In the genomic region with DNA sequence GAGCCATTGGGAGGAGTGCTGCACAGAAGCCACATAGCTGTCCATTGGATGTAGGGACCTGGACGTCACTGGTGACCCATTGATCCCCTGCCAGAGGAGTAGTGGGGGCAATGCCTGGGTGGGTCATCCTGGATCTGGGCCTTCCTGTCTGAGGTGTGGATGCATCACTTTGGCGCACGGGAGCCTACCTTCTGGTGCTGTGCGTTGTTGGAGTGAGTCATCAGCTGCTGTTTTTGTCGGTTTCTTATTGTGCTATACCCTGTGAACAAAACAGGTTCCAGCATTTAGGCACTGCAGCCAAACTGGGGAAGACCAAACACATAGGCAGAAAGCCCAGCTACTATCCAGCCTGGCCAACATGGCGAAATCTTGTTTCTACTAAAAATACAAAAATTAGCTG, we compare ENCODE assay signal across 23 cellular contexts. TPM values are rescaled to one million over a fixed set of nuclear protein-coding genes. Genes with fewer than 3 reads are reported as not detected.
DNase-seq lines count a peak whose midpoint lies in the region; ATAC-seq and TF ChIP-seq lines count a peak whose summit lies in the region.
"Had no signal": no experiment of that assay in that cellular context is flagged by ENCODE, and none has a peak within 500 bp of the region (broad histone marks: within the 10 kb centered on the region; RNA-seq: fewer than 3 reads in every experiment).

No MANE protein-coding gene starts in this region.

- no peaks in the 10 kb centered on the region for H3K27me3 ChIP-seq in foreskin keratinocyte
- H3K27me3 ChIP-seq: Peyer's patch, SJSA1 had no signal

- H3K4me1 ChIP-seq in foreskin keratinocyte, result peaks cover 5% of the 10 kb centered on the region

- H3K36me3 Mint-ChIP-seq in activated CD8-positive, alpha-beta memory T cell treated with anti-CD3 and anti-CD28 coated beads, Interleukin-2, amount 10 ng/mL, durations not matched to agents 7 days and 5 days, result peaks cover 11% of the 10 kb centered on the region
- H3K36me3 Mint-ChIP-seq in stimulated activated effector memory CD8-positive, alpha-beta T cell treated with anti-CD3 and anti-CD28 coated beads, Interleukin-12 subunit alpha, Interleukin-12 subunit beta, amount 100 ng/mL, for 72 hours, result peaks cover 59% of the 10 kb centered on the region
- H3K36me3 Mint-ChIP-seq in immature natural killer cell (peaks cover 0 to 9% (median 4%) of the 10 kb centered on the region in 3 donors), mesothelial cell of epicardium (peaks cover 21% of the 10 kb centered on the region)

- no peak for DNase-seq in activated CD8-positive, alpha-beta memory T cell treated with anti-CD3 and anti-CD28 coated beads, Interleukin-2, amount 10 ng/mL, durations not matched to agents 7 days and 5 days
- DNase-seq in activated CD8-positive, alpha-beta memory T cell treated with anti-CD3 and anti-CD28 coated beads for 24 hours, result no peak
- peak; percentile 19 for DNase-seq in astrocyte of the hippocampus (ENCODE audit: low read depth, low spot score)
- DNase-seq in foreskin keratinocyte, result peak in 1 of 2 donors; percentile 38
- no peak for DNase-seq in stimulated activated effector memory CD8-positive, alpha-beta T cell treated with anti-CD3 and anti-CD28 coated beads, Interleukin-12 subunit alpha, Interleukin-12 subunit beta, amount 100 ng/mL, for 72 hours (ENCODE audit: low spot score in 2 of 2)
- DNase-seq in immature natural killer cell, result no peak
- DNase-seq in mesothelial cell of epicardium (ENCODE audit: low spot score in 2 of 2, unreplicated experiment in 2 of 2), result no peak
- DNase-seq: 8988T; AML-193; C1 segment of cervical spinal cord; CD8-positive, alpha-beta memory T cell; GDM1; HCEC 1CT; NCI-H1694 treated with DMSO at 0.1 percent for 48 hours; NCI-H2081 treated with DMSO at 0.1 percent for 48 hours; NCI-H2171 treated with DMSO at 0.1 percent for 48 hours; NCI-H524 treated with DMSO at 0.1 percent for 48 hours; NCI-H82; Peyer's patch had no signal

- no peaks in the 10 kb centered on the region for H3K27me3 Mint-ChIP-seq in activated CD8-positive, alpha-beta memory T cell treated with anti-CD3 and anti-CD28 coated beads, Interleukin-2, amount 10 ng/mL, durations not matched to agents 7 days and 5 days
- peaks cover 0 to 11% (median 5%) of the 10 kb centered on the region in 3 donors for H3K27me3 Mint-ChIP-seq in immature natural killer cell (ENCODE audit: low read depth in 3 of 3)
- no peaks in the 10 kb centered on the region for H3K27me3 Mint-ChIP-seq in mesothelial cell of epicardium (ENCODE audit: low read depth)
- H3K27me3 Mint-ChIP-seq: CD8-positive, alpha-beta memory T cell; IgD-negative memory B cell had no signal

- H3K27ac ChIP-seq in foreskin keratinocyte, result no peak overlapping the region
- H3K27ac ChIP-seq: Peyer's patch, SJSA1 had no signal

- H3K4me1 Mint-ChIP-seq in activated CD8-positive, alpha-beta memory T cell treated with anti-CD3 and anti-CD28 coated beads, Interleukin-2, amount 10 ng/mL, durations not matched to agents 7 days and 5 days, result peaks cover 44% of the 10 kb centered on the region
- peaks cover 51% of the 10 kb centered on the region for H3K4me1 Mint-ChIP-seq in stimulated activated effector memory CD8-positive, alpha-beta T cell treated with anti-CD3 and anti-CD28 coated beads, Interleukin-12 subunit alpha, Interleukin-12 subunit beta, amount 100 ng/mL, for 72 hours
- H3K4me1 Mint-ChIP-seq in immature natural killer cell (peaks cover 27 to 33% of the 10 kb centered on the region in 2 donors), mesothelial cell of epicardium (peaks cover 18% of the 10 kb centered on the region)

- CTCF ChIA-PET in activated CD8-positive, alpha-beta memory T cell treated with anti-CD3 and anti-CD28 coated beads, Interleukin-2, amount 10 ng/mL, durations not matched to agents 7 days and 5 days (lab: Charles Lee), result interaction anchor here (0.7 to 20.9 kb wide), 4 partner anchors 13 to 58 kb away, joined by 3 to 242 read pairs (median 3); a partner anchor contains a TSS

- no peak for ATAC-seq in activated CD8-positive, alpha-beta memory T cell treated with anti-CD3 and anti-CD28 coated beads, Interleukin-2, amount 10 ng/mL, durations not matched to agents 7 days and 5 days
- peak; percentile 15 for ATAC-seq in foreskin keratinocyte
- ATAC-seq in stimulated activated effector memory CD8-positive, alpha-beta T cell treated with anti-CD3 and anti-CD28 coated beads, Interleukin-12 subunit alpha, Interleukin-12 subunit beta, amount 100 ng/mL, for 72 hours, result no peak
- no peak for ATAC-seq in HG03196 (IDR thresholded peaks at IDR 0.05; ENCODE audit: unreplicated experiment)
- ATAC-seq: GM23338 had no signal

- TF ChIP-seq CTCF in foreskin keratinocyte (conservative IDR thresholded peaks at IDR 0.05) (no peak), mesothelial cell of epicardium (IDR thresholded peaks at IDR 0.05; ENCODE audit: unreplicated experiment) (no peak)

- no peak overlapping the region for H3K4me3 Mint-ChIP-seq in activated CD8-positive, alpha-beta memory T cell treated with anti-CD3 and anti-CD28 coated beads, Interleukin-2, amount 10 ng/mL, durations not matched to agents 7 days and 5 days
- no peak overlapping the region for H3K4me3 Mint-ChIP-seq in stimulated activated effector memory CD8-positive, alpha-beta T cell treated with anti-CD3 and anti-CD28 coated beads, Interleukin-12 subunit alpha, Interleukin-12 subunit beta, amount 100 ng/mL, for 72 hours
- H3K4me3 Mint-ChIP-seq in immature natural killer cell (no peak overlapping the region), mesothelial cell of epicardium (no peak overlapping the region)
- H3K4me3 Mint-ChIP-seq: GM23338 had no signal

- H3K9me3 Mint-ChIP-seq in activated CD8-positive, alpha-beta memory T cell treated with anti-CD3 and anti-CD28 coated beads, Interleukin-2, amount 10 ng/mL, durations not matched to agents 7 days and 5 days (ENCODE audit: low read depth), result no peaks in the 10 kb centered on the region
- no peaks in the 10 kb centered on the region for H3K9me3 Mint-ChIP-seq in stimulated activated effector memory CD8-positive, alpha-beta T cell treated with anti-CD3 and anti-CD28 coated beads, Interleukin-12 subunit alpha, Interleukin-12 subunit beta, amount 100 ng/mL, for 72 hours
- no peaks in the 10 kb centered on the region for H3K9me3 Mint-ChIP-seq in immature natural killer cell
- no peaks in the 10 kb centered on the region for H3K9me3 Mint-ChIP-seq in mesothelial cell of epicardium
- H3K9me3 Mint-ChIP-seq: CD8-positive, alpha-beta memory T cell; GM23338; IgD-negative memory B cell had no signal

- peak overlapping the region; percentile 11 for H3K27ac Mint-ChIP-seq in activated CD8-positive, alpha-beta memory T cell treated with anti-CD3 and anti-CD28 coated beads, Interleukin-2, amount 10 ng/mL, durations not matched to agents 7 days and 5 days
- peak overlapping the region; percentile 70 for H3K27ac Mint-ChIP-seq in stimulated activated effector memory CD8-positive, alpha-beta T cell treated with anti-CD3 and anti-CD28 coated beads, Interleukin-12 subunit alpha, Interleukin-12 subunit beta, amount 100 ng/mL, for 72 hours
- H3K27ac Mint-ChIP-seq in immature natural killer cell (peak overlapping the region in 1 of 6 donors; percentile 44), mesothelial cell of epicardium (no peak overlapping the region)
- H3K27ac Mint-ChIP-seq: GM23338 had no signal

RNA-seq across cellular contexts. Expression of a gene that starts 3.2 kb away (rescaled TPM):
- 10 to 100 TPM; 23.5 to 25.0 TPM for total RNA-seq in activated CD8-positive, alpha-beta memory T cell treated with anti-CD3 and anti-CD28 coated beads, Interleukin-2, amount 10 ng/mL, durations not matched to agents 7 days and 5 days
- total RNA-seq in foreskin keratinocyte (17.2 TPM in 2 replicates), mesothelial cell of epicardium (40.2 to 42.9 TPM (median 42.8 TPM) in 3 replicates)
- polyA plus RNA-seq in foreskin keratinocyte (14.8 and 16.6 TPM in 2 replicates), immature natural killer cell (1 to 10 TPM; 3.8 to 9.6 (median 7.3) TPM)

RNA-seq across cellular contexts. Expression of a gene that starts 12.8 kb away (rescaled TPM):
- total RNA-seq in activated CD8-positive, alpha-beta memory T cell treated with anti-CD3 and anti-CD28 coated beads, Interleukin-2, amount 10 ng/mL, durations not matched to agents 7 days and 5 days, result 10 to 100 TPM; 42.4 to 43.0 TPM
- 55.0 and 56.3 TPM in 2 replicates for total RNA-seq in foreskin keratinocyte
- 68.4 and 74.5 TPM in 2 replicates for polyA plus RNA-seq in foreskin keratinocyte
- 100 to 1,000 TPM; 162 to 290 (median 174) TPM for polyA plus RNA-seq in immature natural killer cell
- total RNA-seq in mesothelial cell of epicardium, result 31.3 to 33.9 TPM (median 32.6 TPM) in 3 replicates

RNA-seq across cellular contexts. Expression of a gene that starts 13.0 kb away (rescaled TPM):
- 100 to 1,000 TPM in 1 of 2 experiments, 10 to 100 TPM in 1; 77.2 to 110 TPM for total RNA-seq in activated CD8-positive, alpha-beta memory T cell treated with anti-CD3 and anti-CD28 coated beads, Interleukin-2, amount 10 ng/mL, durations not matched to agents 7 days and 5 days
- total RNA-seq in foreskin keratinocyte (101 and 109 TPM in 2 replicates), mesothelial cell of epicardium (84.0 to 89.2 TPM (median 85.2 TPM) in 3 replicates)
- polyA plus RNA-seq in foreskin keratinocyte (150 and 162 TPM in 2 replicates), immature natural killer cell (100 to 1,000 TPM; 397 to 564 (median 472) TPM)

RNA-seq across cellular contexts. Expression of a gene that starts 17.4 kb away (rescaled TPM):
- total RNA-seq in activated CD8-positive, alpha-beta memory T cell treated with anti-CD3 and anti-CD28 coated beads, Interleukin-2, amount 10 ng/mL, durations not matched to agents 7 days and 5 days, result 10 to 100 TPM; 14.4 to 17.9 TPM
- total RNA-seq in foreskin keratinocyte (14.2 and 14.7 TPM in 2 replicates), mesothelial cell of epicardium (17.4 to 21.4 TPM (median 19.2 TPM) in 3 replicates)
- polyA plus RNA-seq in foreskin keratinocyte (21.6 and 21.9 TPM in 2 replicates), immature natural killer cell (10 to 100 TPM; 47.9 to 69.7 (median 63.2) TPM)

RNA-seq across cellular contexts. Expression of a gene that starts 20.4 kb away (rescaled TPM):
- 10 to 100 TPM in 1 of 2 experiments, 1 to 10 TPM in 1; 9.3 to 10.2 TPM for total RNA-seq in activated CD8-positive, alpha-beta memory T cell treated with anti-CD3 and anti-CD28 coated beads, Interleukin-2, amount 10 ng/mL, durations not matched to agents 7 days and 5 days
- total RNA-seq in foreskin keratinocyte (5.2 and 6.1 TPM in 2 replicates), mesothelial cell of epicardium (11.6 to 14.7 TPM (median 13.2 TPM) in 3 replicates)
- polyA plus RNA-seq in foreskin keratinocyte (2.5 and 2.9 TPM in 2 replicates), immature natural killer cell (10 to 100 TPM in 1 of 3 donors, 1 to 10 TPM in 2; 4.1 to 14.2 (median 5.5) TPM)
